22 cellular contexts compared by ENCODE assay signal in the genomic region with DNA sequence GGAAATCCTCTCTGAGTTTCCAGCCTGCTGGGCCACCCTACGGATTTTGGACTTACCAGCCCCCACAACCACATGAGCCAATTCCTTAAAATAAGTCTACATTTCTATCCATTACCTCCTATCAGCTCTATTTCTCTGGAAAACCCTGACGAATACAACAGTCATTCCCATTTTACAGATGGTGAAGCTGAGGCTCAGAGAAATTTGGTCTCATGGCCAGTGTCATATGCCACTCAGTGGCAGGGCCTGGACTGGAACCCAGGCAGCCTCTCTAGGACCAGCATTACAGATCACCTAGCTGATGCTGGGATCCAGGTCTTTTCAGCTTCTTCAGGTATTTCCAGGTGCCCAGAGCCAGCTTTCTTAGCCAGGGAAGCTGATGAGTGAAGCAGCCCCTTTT. TPM values are rescaled to one million over a fixed set of nuclear protein-coding genes. Genes with fewer than 3 reads are reported as not detected.
DNase-seq lines count a peak whose midpoint lies in the region; ATAC-seq and TF ChIP-seq lines count a peak whose summit lies in the region.
"Had no signal": no experiment of that assay in that cellular context is flagged by ENCODE, and none has a peak within 500 bp of the region (broad histone marks: within the 10 kb centered on the region; RNA-seq: fewer than 3 reads in every experiment).

No MANE protein-coding gene starts in this region.

- H3K27ac ChIP-seq in Peyer's patch (no peak overlapping the region), upper lobe of right lung (no peak overlapping the region)
- H3K27ac ChIP-seq: A549 had no signal

- H3K4me1 Mint-ChIP-seq in activated naive CD8-positive, alpha-beta T cell treated with anti-CD3 and anti-CD28 coated beads, Interleukin-2, amount 10 ng/mL, durations not matched to agents 7 days and 5 days, result peaks cover 2% of the 10 kb centered on the region
- no peaks in the 10 kb centered on the region for H3K4me1 Mint-ChIP-seq in activated naive CD8-positive, alpha-beta T cell treated with anti-CD3 and anti-CD28 coated beads for 36 hours
- H3K4me1 Mint-ChIP-seq in activated T-cell treated with anti-CD3 and anti-CD28 coated beads, Interleukin-2, amount 50 U/mL, for 4 hours (ENCODE audit: low read depth), result no peaks in the 10 kb centered on the region
- no peaks in the 10 kb centered on the region for H3K4me1 Mint-ChIP-seq in CD14-positive monocyte
- H3K4me1 Mint-ChIP-seq: CD4-positive, alpha-beta memory T cell; GM23338 had no signal

- H3K36me3 Mint-ChIP-seq in activated naive CD8-positive, alpha-beta T cell treated with anti-CD3 and anti-CD28 coated beads, Interleukin-2, amount 10 ng/mL, durations not matched to agents 7 days and 5 days, result no peaks in the 10 kb centered on the region
- no peaks in the 10 kb centered on the region for H3K36me3 Mint-ChIP-seq in activated naive CD8-positive, alpha-beta T cell treated with anti-CD3 and anti-CD28 coated beads for 36 hours
- H3K36me3 Mint-ChIP-seq in activated T-cell treated with anti-CD3 and anti-CD28 coated beads, Interleukin-2, amount 50 U/mL, for 4 hours (ENCODE audit: insufficient read depth), result no peaks in the 10 kb centered on the region
- no peaks in the 10 kb centered on the region for H3K36me3 Mint-ChIP-seq in CD14-positive monocyte
- H3K36me3 Mint-ChIP-seq: CD4-positive, alpha-beta memory T cell had no signal

- peaks cover 0 to 10% (median 0%) of the 10 kb centered on the region in 4 donors for H3K4me1 ChIP-seq in Peyer's patch
- peaks cover 15% of the 10 kb centered on the region for H3K4me1 ChIP-seq in upper lobe of right lung
- H3K4me1 ChIP-seq: A549 had no signal

- H3K27ac Mint-ChIP-seq in activated naive CD8-positive, alpha-beta T cell treated with anti-CD3 and anti-CD28 coated beads, Interleukin-2, amount 10 ng/mL, durations not matched to agents 7 days and 5 days, result no peak overlapping the region
- H3K27ac Mint-ChIP-seq in activated naive CD8-positive, alpha-beta T cell treated with anti-CD3 and anti-CD28 coated beads for 36 hours, result no peak overlapping the region
- H3K27ac Mint-ChIP-seq in CD14-positive monocyte, result no peak overlapping the region
- H3K27ac Mint-ChIP-seq: CD4-positive, alpha-beta memory T cell; GM23338 had no signal

- no peaks in the 10 kb centered on the region for H3K9me3 Mint-ChIP-seq in activated naive CD8-positive, alpha-beta T cell treated with anti-CD3 and anti-CD28 coated beads, Interleukin-2, amount 10 ng/mL, durations not matched to agents 7 days and 5 days
- H3K9me3 Mint-ChIP-seq in activated naive CD8-positive, alpha-beta T cell treated with anti-CD3 and anti-CD28 coated beads for 36 hours, result peaks cover 3% of the 10 kb centered on the region
- H3K9me3 Mint-ChIP-seq in activated T-cell treated with anti-CD3 and anti-CD28 coated beads, Interleukin-2, amount 50 U/mL, for 4 hours, result peaks cover 5% of the 10 kb centered on the region
- peaks cover 0 to 2% (median 0%) of the 10 kb centered on the region in 7 donors for H3K9me3 Mint-ChIP-seq in CD14-positive monocyte
- H3K9me3 Mint-ChIP-seq: GM23338 had no signal

- H3K27me3 ChIP-seq in Peyer's patch (no peaks in the 10 kb centered on the region), upper lobe of right lung (no peaks in the 10 kb centered on the region)

- POLR2A ChIA-PET in activated naive CD8-positive, alpha-beta T cell treated with anti-CD3 and anti-CD28 coated beads, Interleukin-2, amount 10 ng/mL, durations not matched to agents 7 days and 5 days (lab: Charles Lee), result no interaction called here

- intact Hi-C loops in upper lobe of right lung (cut with DNase I), result no loop called here
- intact Hi-C loops in CD14-positive monocyte (cut with micrococcal nuclease), result no loop called here

- peaks cover 13% of the 10 kb centered on the region for H3K27me3 Mint-ChIP-seq in activated naive CD8-positive, alpha-beta T cell treated with anti-CD3 and anti-CD28 coated beads, Interleukin-2, amount 10 ng/mL, durations not matched to agents 7 days and 5 days
- H3K27me3 Mint-ChIP-seq in activated naive CD8-positive, alpha-beta T cell treated with anti-CD3 and anti-CD28 coated beads for 36 hours, result no peaks in the 10 kb centered on the region
- peaks cover 15% of the 10 kb centered on the region for H3K27me3 Mint-ChIP-seq in activated T-cell treated with anti-CD3 and anti-CD28 coated beads, Interleukin-2, amount 50 U/mL, for 4 hours (ENCODE audit: low read depth)
- peaks cover 4 to 5% (median 5%) of the 10 kb centered on the region in 3 donors for H3K27me3 Mint-ChIP-seq in CD14-positive monocyte (ENCODE audit: low read depth in 3 of 3)

- TF ChIP-seq CTCF in Peyer's patch (IDR thresholded peaks at IDR 0.05) (no peak), upper lobe of right lung (IDR thresholded peaks at IDR 0.05) (no peak), CD14-positive monocyte (IDR thresholded peaks at IDR 0.05) (no peak)

- H3K36me3 ChIP-seq in Peyer's patch (no peaks in the 10 kb centered on the region), upper lobe of right lung (no peaks in the 10 kb centered on the region)

- peak; percentile 6 for DNase-seq in activated naive CD8-positive, alpha-beta T cell treated with anti-CD3 and anti-CD28 coated beads, Interleukin-2, amount 10 ng/mL, durations not matched to agents 7 days and 5 days
- no peak for DNase-seq in activated naive CD8-positive, alpha-beta T cell treated with anti-CD3 and anti-CD28 coated beads for 36 hours
- DNase-seq in Peyer's patch, result peak in 2 of 3 donors; percentile 5 to 14
- DNase-seq in mesenteric fat pad (ENCODE audit: low spot score), result peak; percentile 43
- DNase-seq in upper lobe of right lung, result peak; percentile 7
- DNase-seq in activated T-cell treated with anti-CD3 and anti-CD28 coated beads, Interleukin-2, amount 50 U/mL, for 4 hours, result no peak
- no peak for DNase-seq in dedifferentiated amniotic fluid mesenchymal stem cell (ENCODE audit: extremely low spot score)
- DNase-seq in CD14-positive monocyte (ENCODE audit: low spot score), result no peak
- DNase-seq: CD4-positive, alpha-beta memory T cell; DMS153; GF-D8; KBM-7; NCI-H1105 treated with DMSO at 0.1 percent for 48 hours; NCI-H1694; NCI-H2081 treated with DMSO at 0.1 percent for 48 hours; NCI-H446 treated with DMSO at 0.1 percent for 48 hours; NCI-H69 had no signal

- no peak for TF ChIP-seq POLR2A in Peyer's patch (IDR thresholded peaks at IDR 0.05)

- ATAC-seq in activated naive CD8-positive, alpha-beta T cell treated with anti-CD3 and anti-CD28 coated beads, Interleukin-2, amount 10 ng/mL, durations not matched to agents 7 days and 5 days (ENCODE audit: low read depth), result no peak
- no peak for ATAC-seq in upper lobe of right lung
- ATAC-seq in activated T-cell treated with anti-CD3 and anti-CD28 coated beads, Interleukin-2, amount 50 U/mL, for 4 hours, result no peak
- ATAC-seq: A549, GM12878, GM23338, HCT116, Panc1 had no signal

- H3K4me3 Mint-ChIP-seq in activated naive CD8-positive, alpha-beta T cell treated with anti-CD3 and anti-CD28 coated beads, Interleukin-2, amount 10 ng/mL, durations not matched to agents 7 days and 5 days, result no peak overlapping the region
- H3K4me3 Mint-ChIP-seq in activated naive CD8-positive, alpha-beta T cell treated with anti-CD3 and anti-CD28 coated beads for 36 hours, result no peak overlapping the region
- no peak overlapping the region for H3K4me3 Mint-ChIP-seq in activated T-cell treated with anti-CD3 and anti-CD28 coated beads, Interleukin-2, amount 50 U/mL, for 4 hours
- H3K4me3 Mint-ChIP-seq in CD14-positive monocyte, result no peak overlapping the region
- H3K4me3 Mint-ChIP-seq: CD4-positive, alpha-beta memory T cell; GM23338 had no signal

- H3K9me3 ChIP-seq in Peyer's patch, result no peaks in the 10 kb centered on the region
- H3K9me3 ChIP-seq in upper lobe of right lung, result no peaks in the 10 kb centered on the region
- H3K9me3 ChIP-seq: A549 had no signal

- H3K4me3 ChIP-seq in Peyer's patch (no peak overlapping the region), upper lobe of right lung (no peak overlapping the region)
- H3K4me3 ChIP-seq: A549, GM12878, GM23338 had no signal

RNA-seq across cellular contexts. Expression of gene SH3PXD2B, which starts 45.0 kb away (rescaled TPM):
- total RNA-seq in activated naive CD8-positive, alpha-beta T cell treated with anti-CD3 and anti-CD28 coated beads, Interleukin-2, amount 10 ng/mL, durations not matched to agents 7 days and 5 days, result under 1 TPM; 0.28 to 0.42 TPM
- total RNA-seq in activated naive CD8-positive, alpha-beta T cell treated with anti-CD3 and anti-CD28 coated beads for 36 hours, result under 1 TPM; 0.80 to 0.84 TPM
- total RNA-seq in Peyer's patch (10 to 100 TPM in 3 of 4 donors, 1 to 10 TPM in 1; 5.8 to 26.4 (median 11.7) TPM), mesenteric fat pad (56.6 TPM), upper lobe of right lung (46.2 TPM)
- under 1 TPM; 0.21 to 0.96 (median 0.92) TPM for total RNA-seq in activated T-cell treated with anti-CD3 and anti-CD28 coated beads, Interleukin-2, amount 50 U/mL, for 4 hours
- polyA plus RNA-seq in CD14-positive monocyte, result under 1 TPM; 0.19 to 0.31 TPM
- polyA plus RNA-seq: CD4-positive, alpha-beta memory T cell had no signal

Comparison
In these comparisons a context has a peak if more than half of its experiments do, and no peak if none do; other contexts are left out.
1. DNase-seq: peak in activated naive CD8-positive, alpha-beta T cell treated with anti-CD3 and anti-CD28 coated beads, Interleukin-2, amount 10 ng/mL, durations not matched to agents 7 days and 5 days (single experiment), Peyer's patch (2 of 3), mesenteric fat pad (single experiment) and upper lobe of right lung (single experiment); none in activated naive CD8-positive, alpha-beta T cell treated with anti-CD3 and anti-CD28 coated beads for 36 hours (single experiment), activated T-cell treated with anti-CD3 and anti-CD28 coated beads, Interleukin-2, amount 50 U/mL, for 4 hours (single experiment), dedifferentiated amniotic fluid mesenchymal stem cell (single experiment) and CD14-positive monocyte (single experiment).